Comparison of ENCODE assay signal across 21 cellular contexts in genomic region chr3:16335364-16335763, GRCh38.
DNase-seq lines count a peak whose midpoint lies in the region; ATAC-seq, FAIRE-seq and TF ChIP-seq lines count a peak whose summit lies in the region.
"Had no signal": no experiment of that assay in that cellular context is flagged by ENCODE, and none has a peak within 500 bp of the region (broad histone marks: within the 10 kb centered on the region; RNA-seq: fewer than 3 reads in every experiment).

No MANE protein-coding gene starts in this region.

- H3K4me3 Mint-ChIP-seq in activated T-helper 2 cell treated with anti-CD3 and anti-CD28 coated beads, Interferon-gamma antibody, Interleukin-2, Interleukin-4, amounts not matched to agents 10 μg/mL and 5 μg/mL and 100 μg/mL, durations not matched to agents 14 hours and 24 hours and 36 hours (ENCODE audit: low read depth): no peak overlapping the region
- H3K4me3 Mint-ChIP-seq: nephron progenitor cell had no signal

- no peak for ATAC-seq in HepG2
- no peak for ATAC-seq in right lobe of liver
- no peak for ATAC-seq in gastroesophageal sphincter
- no peak for ATAC-seq in thoracic aorta (ENCODE audit: insufficient number of reproducible peaks, low FRiP score, low read depth)
- no peak for ATAC-seq in GM21367 (IDR thresholded peaks at IDR 0.05; ENCODE audit: unreplicated experiment)
- ATAC-seq: HCT116 had no signal

- H3K27ac Mint-ChIP-seq in activated T-helper 2 cell treated with anti-CD3 and anti-CD28 coated beads, Interferon-gamma antibody, Interleukin-2, Interleukin-4, amounts not matched to agents 10 μg/mL and 5 μg/mL and 100 μg/mL, durations not matched to agents 14 hours and 24 hours and 36 hours: peak overlapping the region; percentile 55

- H3K79me2 ChIP-seq in HepG2 (ENCODE audit: insufficient read depth, low read length): no peaks in the 10 kb centered on the region

- H4K20me1 ChIP-seq in HepG2 (ENCODE audit: insufficient read depth, low read length): no peaks in the 10 kb centered on the region

- peaks cover 29% of the 10 kb centered on the region for H3K4me1 Mint-ChIP-seq in activated T-helper 2 cell treated with anti-CD3 and anti-CD28 coated beads, Interferon-gamma antibody, Interleukin-2, Interleukin-4, amounts not matched to agents 10 μg/mL and 5 μg/mL and 100 μg/mL, durations not matched to agents 14 hours and 24 hours and 36 hours (ENCODE audit: low read depth)

- peaks cover 17% of the 10 kb centered on the region for H3K9me3 Mint-ChIP-seq in activated T-helper 2 cell treated with anti-CD3 and anti-CD28 coated beads, Interferon-gamma antibody, Interleukin-2, Interleukin-4, amounts not matched to agents 10 μg/mL and 5 μg/mL and 100 μg/mL, durations not matched to agents 14 hours and 24 hours and 36 hours

- H3K27ac ChIP-seq in HepG2 (ENCODE audit: extremely low read length, insufficient read depth, low read length) (no peak overlapping the region), right lobe of liver (no peak overlapping the region), gastroesophageal sphincter (peak overlapping the region; percentile 61 to 86 (median 78)), thoracic aorta (peak overlapping the region; percentile 8 to 49)
- no peak overlapping the region for H3K27ac ChIP-seq in effector memory CD4-positive, alpha-beta T cell (ENCODE audit: insufficient read depth, low read length, poor library complexity, severe bottlenecking)
- H3K27ac ChIP-seq: prostate gland, VCaP had no signal

- peaks cover 10% of the 10 kb centered on the region for H3K9me3 ChIP-seq in HepG2 (ENCODE audit: low read length)
- no peaks in the 10 kb centered on the region for H3K9me3 ChIP-seq in right lobe of liver
- peaks cover 0 to 18% (median 0%) of the 10 kb centered on the region in 3 donors for H3K9me3 ChIP-seq in gastroesophageal sphincter
- no peaks in the 10 kb centered on the region for H3K9me3 ChIP-seq in thoracic aorta
- H3K9me3 ChIP-seq in effector memory CD4-positive, alpha-beta T cell (ENCODE audit: control insufficient read depth, low read length): peaks cover 9% of the 10 kb centered on the region
- H3K9me3 ChIP-seq: prostate gland had no signal

- no peaks in the 10 kb centered on the region for H3K27me3 Mint-ChIP-seq in activated T-helper 2 cell treated with anti-CD3 and anti-CD28 coated beads, Interferon-gamma antibody, Interleukin-2, Interleukin-4, amounts not matched to agents 10 μg/mL and 5 μg/mL and 100 μg/mL, durations not matched to agents 14 hours and 24 hours and 36 hours (ENCODE audit: low read depth)

- BruUV-seq in HepG2 (replicated peaks; lab: Mats Ljungman, UMichigan): no TSS peak

- no peak for TF ChIP-seq CTCF in HepG2 (CRISPR knock-in tag; IDR thresholded peaks at IDR 0.05)
- no peak for TF ChIP-seq CTCF in right lobe of liver (IDR thresholded peaks at IDR 0.05)
- no peak for TF ChIP-seq CTCF in gastroesophageal sphincter (IDR thresholded peaks at IDR 0.05)
- no peak for TF ChIP-seq CTCF in thoracic aorta (IDR thresholded peaks at IDR 0.05)
- no peak for TF ChIP-seq CTCF in GM10266 (IDR thresholded peaks at IDR 0.05; ENCODE audit: control insufficient read depth, insufficient read depth, low read depth, missing control alignments)

- no peak for TF ChIP-seq POLR2A in HepG2 (IDR thresholded peaks at IDR 0.05; ENCODE audit: insufficient read depth in 1 of 2, low read depth in 2 of 2, low read length in 2 of 2)
- no peak for TF ChIP-seq POLR2A in right lobe of liver (IDR thresholded peaks at IDR 0.05)
- no peak for TF ChIP-seq POLR2A in gastroesophageal sphincter (IDR thresholded peaks at IDR 0.05)

- H3K27me3 ChIP-seq in HepG2 (ENCODE audit: control insufficient read depth in 1 of 2, insufficient read depth in 2 of 2, low read length in 2 of 2) (no peaks in the 10 kb centered on the region), right lobe of liver (no peaks in the 10 kb centered on the region), gastroesophageal sphincter (no peaks in the 10 kb centered on the region), thoracic aorta (replicated peaks; ENCODE audit: insufficient read depth) (no peaks in the 10 kb centered on the region)
- H3K27me3 ChIP-seq in effector memory CD4-positive, alpha-beta T cell (replicated peaks; ENCODE audit: control insufficient read depth, insufficient read depth, low read length, poor library complexity, severe bottlenecking): no peaks in the 10 kb centered on the region
- H3K27me3 ChIP-seq: stomach had no signal

- H3K36me3 ChIP-seq in HepG2 (replicated peaks in 1 of 2; ENCODE audit: control insufficient read depth in 1 of 2, insufficient read depth in 2 of 2, low read length in 2 of 2) (peaks cover 2 to 5% of the 10 kb centered on the region in 2 experiments; a peak in 3 of 5 replicates), right lobe of liver (no peaks in the 10 kb centered on the region), gastroesophageal sphincter (peaks cover 0 to 27% of the 10 kb centered on the region in 2 donors), thoracic aorta (no peaks in the 10 kb centered on the region)
- peaks cover 38% of the 10 kb centered on the region for H3K36me3 ChIP-seq in effector memory CD4-positive, alpha-beta T cell (ENCODE audit: control insufficient read depth, insufficient read depth, low read length)

- H2AFZ ChIP-seq in HepG2 (ENCODE audit: low read length): no peak overlapping the region

- no peak overlapping the region for H3K9ac ChIP-seq in HepG2 (ENCODE audit: insufficient read depth, low read depth, low read length)

- no peak for TF ChIP-seq RAD21 in HepG2 (CRISPR knock-in tag; IDR thresholded peaks at IDR 0.05)

- 93% methylated on average over 5 of the region's 5 CpGs for WGBS in HepG2 (ENCODE audit: low lambda C conversion rate)
- 48% methylated on average over 5 of the region's 5 CpGs for WGBS in right lobe of liver (ENCODE audit: insufficient coverage, low coverage, low lambda C conversion rate, missing lambda C conversion rate)
- WGBS in gastroesophageal sphincter (ENCODE audit: low coverage in 1 of 2), 2 donors: 45 to 72% methylated on average over 3 to 5 of the region's 5 CpGs

- H3K4me3 ChIP-seq in HepG2 (replicated peaks in 1 of 3; ENCODE audit: insufficient read depth in 1 of 3, low read depth in 2 of 3, low read length in 3 of 3) (no peak overlapping the region), right lobe of liver (no peak overlapping the region), gastroesophageal sphincter (no peak overlapping the region), thoracic aorta (no peak overlapping the region)
- no peak overlapping the region for H3K4me3 ChIP-seq in effector memory CD4-positive, alpha-beta T cell (ENCODE audit: insufficient read depth, low read depth, low read length, poor library complexity, severe bottlenecking)
- H3K4me3 ChIP-seq: prostate gland, stomach had no signal

- CTCF ChIA-PET in HepG2 (lab: Yijun Ruan, JAX; ENCODE audit: low intra/inter-chr PET ratio, low total read pairs): no interaction called here

- H3K4me1 ChIP-seq in HepG2 (ENCODE audit: insufficient read depth, low read length) (peaks cover 40% of the 10 kb centered on the region), right lobe of liver (peaks cover 0 to 9% (median 3%) of the 10 kb centered on the region in 4 donors), gastroesophageal sphincter (peaks cover 0 to 57% (median 20%) of the 10 kb centered on the region in 3 donors), thoracic aorta (ENCODE audit: control insufficient read depth in 1 of 2, low read depth in 2 of 2) (peaks cover 17 to 46% of the 10 kb centered on the region in 2 donors)
- peaks cover 15% of the 10 kb centered on the region for H3K4me1 ChIP-seq in effector memory CD4-positive, alpha-beta T cell (ENCODE audit: control insufficient read depth, insufficient read depth, low read length, poor library complexity, severe bottlenecking)
- H3K4me1 ChIP-seq: prostate gland had no signal

- intact Hi-C loops in HepG2 (cut with micrococcal nuclease; ENCODE audit: unreplicated experiment) (no loop called here), right lobe of liver (cut with DNase I) (no loop called here)
- intact Hi-C loops in activated T-helper 2 cell treated with anti-CD3 and anti-CD28 coated beads, Interferon-gamma antibody, Interleukin-2, Interleukin-4, amounts not matched to agents 10 μg/mL and 5 μg/mL and 100 μg/mL, durations not matched to agents 14 hours and 24 hours and 36 hours (cut with micrococcal nuclease): no loop called here

- H3K4me2 ChIP-seq in HepG2 (ENCODE audit: low read depth, low read length): no peak overlapping the region

- POLR2A ChIA-PET in HepG2 (lab: Yijun Ruan, JAX): no interaction called here

- in situ Hi-C loops in HepG2 (cut with HindIII; ENCODE audit: extremely low pct_ligation_motif_present, low pct_unique_long_range_greater_than_20kb): no loop called here

- H3K36me3 Mint-ChIP-seq in activated T-helper 2 cell treated with anti-CD3 and anti-CD28 coated beads, Interferon-gamma antibody, Interleukin-2, Interleukin-4, amounts not matched to agents 10 μg/mL and 5 μg/mL and 100 μg/mL, durations not matched to agents 14 hours and 24 hours and 36 hours (ENCODE audit: low read depth): peaks cover 69% of the 10 kb centered on the region

- TF ChIP-seq EP300 in HepG2 (IDR thresholded peaks at IDR 0.05; ENCODE audit: low read depth in 2 of 2, low read length in 2 of 2) (no peak), HepG2 (CRISPR knock-in tag; IDR thresholded peaks at IDR 0.05; ENCODE audit: borderline replicate concordance) (no peak), gastroesophageal sphincter (IDR thresholded peaks at IDR 0.05) (no peak)

- no peak for FAIRE-seq in HepG2 (lab: Jason Lieb, UNC)

- DNase-seq in HepG2 (ENCODE audit: low spot score) (no peak), right lobe of liver (no peak), thoracic aorta (ENCODE audit: low spot score) (no peak), GM10266 (ENCODE audit: extremely low spot score) (no peak)
- no peak for DNase-seq in activated T-helper 2 cell treated with anti-CD3 and anti-CD28 coated beads, Interferon-gamma antibody, Interleukin-2, Interleukin-4, amounts not matched to agents 10 μg/mL and 5 μg/mL and 100 μg/mL, durations not matched to agents 14 hours and 24 hours and 36 hours (ENCODE audit: low spot score)
- no peak for DNase-seq in effector memory CD4-positive, alpha-beta T cell
- DNase-seq: aorta; effector CD8-positive, alpha-beta T cell; NCI-H1930; NCI-H226; nephron progenitor cell; SHP77; stimulated activated CD4-positive, alpha-beta T cell treated with anti-CD3 and anti-CD28 coated beads, Interleukin-1b, Interleukin-23, amount 100 ng/mL, for 48 hours; stomach; SW 1271; trophoblast cell had no signal

Comparison
In these comparisons a context has a peak if more than half of its experiments do, and no peak if none do; other contexts are left out.
1. H3K27ac ChIP-seq: peak in gastroesophageal sphincter (4 of 4) and thoracic aorta (2 of 2); none in HepG2 (single experiment), right lobe of liver (0 of 3) and effector memory CD4-positive, alpha-beta T cell (single experiment).